9 cellular contexts compared by ENCODE assay signal in the genomic region with DNA sequence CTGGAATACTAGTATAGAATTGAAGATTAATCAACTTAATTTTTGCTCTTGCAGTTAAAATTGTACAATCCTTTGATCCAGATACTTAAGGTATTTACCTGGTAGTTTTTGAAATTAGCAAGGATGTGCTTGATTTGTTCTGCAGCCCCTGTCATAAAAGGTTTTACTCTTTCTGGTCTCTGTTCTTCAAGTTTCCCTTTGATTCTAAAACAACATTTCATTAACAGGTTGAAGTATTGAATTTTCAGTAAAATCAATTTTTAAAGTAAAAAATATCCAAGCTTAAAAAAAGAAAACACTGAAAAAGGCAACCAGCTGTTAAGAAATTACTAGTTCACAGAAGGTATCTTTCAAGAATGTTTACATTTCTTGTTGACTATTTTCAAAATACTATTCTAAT. TPM values are rescaled to one million over a fixed set of nuclear protein-coding genes. Genes with fewer than 3 reads are reported as not detected.
DNase-seq lines count a peak whose midpoint lies in the region; ATAC-seq and TF ChIP-seq lines count a peak whose summit lies in the region.
"Had no signal": no experiment of that assay in that cellular context is flagged by ENCODE, and none has a peak within 500 bp of the region (broad histone marks: within the 10 kb centered on the region; RNA-seq: fewer than 3 reads in every experiment).

No MANE protein-coding gene starts in this region.

- H3K27ac Mint-ChIP-seq in T-cell, result peak overlapping the region; percentile 96 to 99

- CTCF ChIA-PET in T-cell (lab: Charles Lee), result interaction anchor here (0.6 to 1.1 kb wide), 4 partner anchors 32 to 302 kb away, joined by 3 to 9 read pairs (median 4); no protein-coding TSS in a partner anchor

- no peaks in the 10 kb centered on the region for H3K9me3 Mint-ChIP-seq in T-cell

- POLR2A ChIA-PET in T-cell (lab: Charles Lee), result interaction anchor here in 1 of 2 donors (0.6 kb wide), 1 partner anchor 28 kb away, joined by 3 read pairs; no protein-coding TSS in a partner anchor

- H3K36me3 Mint-ChIP-seq in T-cell, result peaks cover 50% of the 10 kb centered on the region

- ATAC-seq in T-cell (replicated peaks in 1 of 4), result no peak

- no peak for TF ChIP-seq CTCF in GM12875 (IDR thresholded peaks at IDR 0.05; ENCODE audit: borderline replicate concordance, insufficient read depth, low read depth, low read length)
- no peak for TF ChIP-seq CTCF in fibroblast of pulmonary artery (IDR thresholded peaks at IDR 0.05; ENCODE audit: low read length, missing control alignments)
- no peak for TF ChIP-seq CTCF in retinal pigment epithelial cell (conservative IDR thresholded peaks at IDR 0.05; ENCODE audit: low read depth, low read length)

- intact Hi-C loops in posterior vena cava (cut with DNase I), result no loop called here

- peaks cover 74 to 77% (median 76%) of the 10 kb centered on the region in 3 donors for H3K4me1 Mint-ChIP-seq in T-cell

- H3K27me3 Mint-ChIP-seq in T-cell, result no peaks in the 10 kb centered on the region

- H3K4me3 Mint-ChIP-seq in T-cell, result peak overlapping the region; percentile 96 to 98 (median 98)

- no peak for DNase-seq in T-cell
- no peak for DNase-seq in fibroblast of pulmonary artery (ENCODE audit: low read depth)
- no peak for DNase-seq in retinal pigment epithelial cell (ENCODE audit: low read depth)
- DNase-seq in KG1 (lab: John Stamatoyannopoulos, UW), result no peak
- no peak for DNase-seq in posterior vena cava (ENCODE audit: low spot score)
- DNase-seq in NOMO-1 (lab: John Stamatoyannopoulos, UW; ENCODE audit: unreplicated experiment in 2 of 2), result no peak
- DNase-seq in kidney tubule cell (ENCODE audit: low spot score), result no peak
- DNase-seq: NCI-H187 had no signal

- H3K4me3 ChIP-seq in GM12875 (ENCODE audit: low read depth, low read length) (peak overlapping the region; percentile 62), fibroblast of pulmonary artery (replicated peaks; ENCODE audit: low read depth, low read length) (peak overlapping the region; percentile 97), retinal pigment epithelial cell (ENCODE audit: low read length) (peak overlapping the region; percentile 95)

RNA-seq across cellular contexts. Expression of a gene that starts 1.6 kb away (rescaled TPM):
- total RNA-seq in T-cell (1,000 to 10,000 TPM; 6,680 to 8,997 (median 7,956) TPM), posterior vena cava (1,000 to 10,000 TPM; 3,403 to 4,073 TPM)
